Comparison of ENCODE assay signal across 22 cellular contexts in the genomic region with DNA sequence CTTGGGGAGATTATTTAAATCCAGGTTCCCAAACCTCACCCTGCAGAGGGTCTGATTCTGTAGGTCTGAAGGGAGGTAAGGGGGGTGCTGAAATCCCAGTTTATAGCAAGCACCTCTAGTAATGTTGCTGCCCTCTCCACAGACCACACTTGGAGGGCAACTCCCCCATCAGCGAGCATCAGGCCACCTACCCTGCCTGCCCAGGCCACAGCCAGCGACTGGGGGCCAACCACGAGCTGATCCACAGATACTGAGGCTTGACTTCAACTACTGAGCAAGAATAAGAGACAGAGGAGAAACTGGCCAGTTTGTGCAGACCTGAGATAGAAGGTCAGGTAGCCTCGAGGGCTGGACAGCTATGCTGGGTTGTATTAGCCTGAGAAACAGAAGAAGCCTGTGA.
"Had no signal": no experiment of that assay in that cellular context is flagged by ENCODE, and none has a peak within 500 bp of the region (broad histone marks: within the 10 kb centered on the region; RNA-seq: fewer than 3 reads in every experiment).

No MANE protein-coding gene starts in this region.

- H3K9me3 ChIP-seq: breast epithelium, SJCRH30 had no signal

- DNase-seq: activated B cell treated with CpG ODN at 0.5 μM for 24 hours; activated CD4-positive, alpha-beta T cell treated with anti-CD3 and anti-CD28 coated beads for 36 hours; activated CD8-positive, alpha-beta memory T cell treated with anti-CD3 and anti-CD28 coated beads, Interleukin-2, amount 50 U/mL, for 48 hours; activated CD8-positive, alpha-beta T cell treated with anti-CD3 and anti-CD28 coated beads, Interleukin-2, amount 10 ng/mL, durations not matched to agents 7 days and 5 days; activated T-cell treated with anti-CD3 and anti-CD28 coated beads, Interleukin-2, amount 50 U/mL, for 1 hour; aorta; central memory CD4-positive, alpha-beta T cell; NCI-H1105 treated with DMSO at 0.1 percent for 48 hours; NCI-H146; NCI-H187 treated with DMSO at 0.1 percent for 48 hours; NCI-H345; NCI-H510A; NCI-H526 treated with DMSO at 0.1 percent for 48 hours; NCI-H82; Right ventricle myocardium superior; SJCRH30; SW 1271 had no signal

- H3K36me3 ChIP-seq: breast epithelium, SJCRH30 had no signal

- H3K27me3 Mint-ChIP-seq: activated B cell treated with CpG ODN at 0.5 μM for 24 hours; activated CD4-positive, alpha-beta T cell treated with anti-CD3 and anti-CD28 coated beads for 36 hours; activated naive CD4-positive, alpha-beta T cell treated with anti-CD3 and anti-CD28 coated beads, Interleukin-2, amount 50 U/mL, for 24 hours had no signal

- ATAC-seq: activated CD4-positive, alpha-beta T cell treated with anti-CD3 and anti-CD28 coated beads for 36 hours; activated CD8-positive, alpha-beta T cell treated with anti-CD3 and anti-CD28 coated beads, Interleukin-2, amount 10 ng/mL, durations not matched to agents 7 days and 5 days; Panc1; SK-N-SH treated with all-trans-retinoic acid at 6 μM for 48 hours had no signal

- H3K4me3 ChIP-seq: breast epithelium, SJCRH30 had no signal

- H3K4me1 ChIP-seq: breast epithelium, SJCRH30 had no signal

- H3K27ac ChIP-seq: breast epithelium, RWPE1, SJCRH30 had no signal

- H3K36me3 Mint-ChIP-seq: activated naive CD4-positive, alpha-beta T cell treated with anti-CD3 and anti-CD28 coated beads, Interleukin-2, amount 50 U/mL, for 24 hours had no signal

- H3K27me3 ChIP-seq: breast epithelium, SJCRH30 had no signal

- H3K27ac Mint-ChIP-seq: activated B cell treated with CpG ODN at 0.5 μM for 24 hours; activated CD4-positive, alpha-beta T cell treated with anti-CD3 and anti-CD28 coated beads for 36 hours; activated CD8-positive, alpha-beta T cell treated with anti-CD3 and anti-CD28 coated beads, Interleukin-2, amount 10 ng/mL, durations not matched to agents 7 days and 5 days; activated naive CD4-positive, alpha-beta T cell treated with anti-CD3 and anti-CD28 coated beads, Interleukin-2, amount 50 U/mL, for 24 hours had no signal

- H3K4me3 Mint-ChIP-seq: activated B cell treated with CpG ODN at 0.5 μM for 24 hours; activated CD4-positive, alpha-beta T cell treated with anti-CD3 and anti-CD28 coated beads for 36 hours; activated CD8-positive, alpha-beta T cell treated with anti-CD3 and anti-CD28 coated beads, Interleukin-2, amount 10 ng/mL, durations not matched to agents 7 days and 5 days; activated naive CD4-positive, alpha-beta T cell treated with anti-CD3 and anti-CD28 coated beads, Interleukin-2, amount 50 U/mL, for 24 hours had no signal

- H3K4me1 Mint-ChIP-seq: activated B cell treated with CpG ODN at 0.5 μM for 24 hours had no signal
